ENCODE assay signal across 11 cellular contexts in genomic region chr2:177314194-177314593, GRCh38. TPM values are rescaled to one million over a fixed set of nuclear protein-coding genes. Genes with fewer than 3 reads are reported as not detected.
DNase-seq lines count a peak whose midpoint lies in the region; ATAC-seq and TF ChIP-seq lines count a peak whose summit lies in the region.
"Had no signal": no experiment of that assay in that cellular context is flagged by ENCODE, and none has a peak within 500 bp of the region (broad histone marks: within the 10 kb centered on the region; RNA-seq: fewer than 3 reads in every experiment).

No MANE protein-coding gene starts in this region.

- peak overlapping the region; percentile 50 for H3K27ac ChIP-seq in RWPE1

- TF ChIP-seq CTCF in BJ (IDR thresholded peaks at IDR 0.05; ENCODE audit: insufficient read depth, low read depth, low read length): no peak
- no peak for TF ChIP-seq CTCF in RWPE1 (conservative IDR thresholded peaks at IDR 0.05; ENCODE audit: low read depth)
- TF ChIP-seq CTCF in fibroblast of pulmonary artery (IDR thresholded peaks at IDR 0.05; ENCODE audit: low read length, missing control alignments): no peak

- POLR2A ChIA-PET in BJ (lab: Charles Lee): interaction anchor here (0.7 kb wide), 1 partner anchor 116 kb away, joined by 3 read pairs; no protein-coding TSS in a partner anchor
- POLR2A ChIA-PET in RWPE1 (lab: Yijun Ruan, JAX; ENCODE audit: low non-redundant PET): interaction anchor here (0.6 kb wide), 1 partner anchor 49 kb away, joined by 4 read pairs; no protein-coding TSS in a partner anchor

- H3K4me3 ChIP-seq in BJ (ENCODE audit: low read depth, low read length) (no peak overlapping the region), fibroblast of pulmonary artery (replicated peaks; ENCODE audit: low read depth, low read length) (no peak overlapping the region)

- CTCF ChIA-PET in BJ (lab: Yijun Ruan, JAX): interaction anchor here (1.0 to 3.4 kb wide), 3 partner anchors 18 to 149 kb away, joined by 3 to 11 read pairs (median 6); no protein-coding TSS in a partner anchor
- CTCF ChIA-PET in RWPE1 (lab: Yijun Ruan, JAX): interaction anchor here (0.6 kb wide), 1 partner anchor 626 kb away, joined by 3 read pairs; no protein-coding TSS in a partner anchor

- DNase-seq in BJ (ENCODE audit: low read depth) (peak; percentile 51), RWPE1 (ENCODE audit: low spot score) (peak; percentile 31), fibroblast of pulmonary artery (ENCODE audit: low read depth) (peak; percentile 80), renal cortical epithelial cell (ENCODE audit: low read depth) (peak; percentile 65), SW480 (ENCODE audit: low spot score) (no peak), SHP77 treated with DMSO at 0.1 percent for 48 hours (lab: John Stamatoyannopoulos, UW) (no peak)
- DNase-seq: mesendoderm, retina, T1000 had no signal

- no peaks in the 10 kb centered on the region for H3K27me3 ChIP-seq in BJ (ENCODE audit: control insufficient read depth, insufficient read depth, low read length)

- ATAC-seq in HG03457 (IDR thresholded peaks at IDR 0.05; ENCODE audit: unreplicated experiment): no peak
- no peak for ATAC-seq in GM19397 (IDR thresholded peaks at IDR 0.05; ENCODE audit: unreplicated experiment)

- no peaks in the 10 kb centered on the region for H3K36me3 ChIP-seq in BJ (ENCODE audit: control insufficient read depth, insufficient read depth, low read length)

RNA-seq across cellular contexts. Expression of gene NFE2L2, which starts 49.7 kb away (rescaled TPM):
- polyA plus RNA-seq in BJ (2011; rRNA removed): 109 and 128 TPM in 2 replicates
- polyA minus RNA-seq in BJ (2011; rRNA and poly(A)+ RNA removed): 92.7 and 106 TPM in 2 replicates
- 64.1 and 178 TPM in 2 replicates for total RNA-seq in renal cortical epithelial cell

Comparison
In these comparisons a context has a peak if more than half of its experiments do, and no peak if none do; other contexts are left out.
1. DNase-seq: peak in BJ (single experiment), RWPE1 (single experiment), fibroblast of pulmonary artery (single experiment) and renal cortical epithelial cell (single experiment); none in SW480 (single experiment) and SHP77 treated with DMSO at 0.1 percent for 48 hours (single experiment).